1 cellular context compared by ENCODE assay signal in the genomic region with DNA sequence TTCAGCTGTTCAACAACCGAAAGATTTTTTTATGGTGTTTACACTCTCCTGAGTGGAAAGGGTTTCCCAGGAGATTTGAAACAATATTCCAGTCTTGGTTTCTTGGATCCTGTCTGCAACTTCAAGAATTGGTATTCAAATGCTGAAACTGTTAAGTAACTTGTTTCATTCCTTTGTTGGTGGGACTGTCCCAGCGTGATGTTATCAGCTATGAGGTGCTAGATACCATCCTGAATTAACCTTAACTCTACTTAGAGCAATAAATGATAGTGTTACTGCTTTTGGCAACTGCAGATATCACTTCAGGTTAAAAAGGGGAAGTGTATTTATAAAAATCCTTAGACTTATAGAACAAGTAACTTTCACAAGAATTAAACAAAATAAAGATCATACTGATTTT.
TF ChIP-seq lines count a peak whose summit lies in the region.

No MANE protein-coding gene starts in this region.

TF ChIP-seq in H1, 55 proteins besides CTCF, POLR2A, EP300 and RAD21:
- TF ChIP-seq ZNF274 (IDR thresholded peaks at IDR 0.05; ENCODE audit: borderline replicate concordance, extremely low read depth, low read length) (no peak), NRF1 (IDR thresholded peaks at IDR 0.05; ENCODE audit: low read depth, low read length) (no peak), JUN (IDR thresholded peaks at IDR 0.05; ENCODE audit: low read depth, low read length) (no peak), FOSL1 (IDR thresholded peaks at IDR 0.05; ENCODE audit: insufficient read depth, low read depth, low read length) (no peak), RNF2 (IDR thresholded peaks at IDR 0.05; ENCODE audit: borderline replicate concordance, low read depth, low read length, missing control alignments, poor library complexity, severe bottlenecking) (no peak), TAF1 (IDR thresholded peaks at IDR 0.05; ENCODE audit: low read depth, low read length) (no peak), POU5F1 (IDR thresholded peaks at IDR 0.05; ENCODE audit: low read depth, low read length) (no peak), HDAC6 (IDR thresholded peaks at IDR 0.05; ENCODE audit: low read depth, low read length) (no peak), SP1 (IDR thresholded peaks at IDR 0.05; ENCODE audit: low read depth, low read length) (no peak), TCF12 (IDR thresholded peaks at IDR 0.05; ENCODE audit: low read depth, low read length) (no peak), ATF2 (IDR thresholded peaks at IDR 0.05; ENCODE audit: low read length) (no peak), USF2 (IDR thresholded peaks at IDR 0.05; ENCODE audit: low read length) (no peak)
- TF ChIP-seq, protein P1, sequence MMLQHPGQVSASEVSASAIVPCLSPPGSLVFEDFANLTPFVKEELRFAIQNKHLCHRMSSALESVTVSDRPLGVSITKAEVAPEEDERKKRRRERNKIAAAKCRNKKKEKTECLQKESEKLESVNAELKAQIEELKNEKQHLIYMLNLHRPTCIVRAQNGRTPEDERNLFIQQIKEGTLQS (IDR thresholded peaks at IDR 0.05; ENCODE audit: insufficient read depth, low read depth, low read length): no peak
